ENCODE assay signal across 14 cellular contexts in genomic region chr15:75065467-75065850, GRCh38. TPM values are rescaled to one million over a fixed set of nuclear protein-coding genes. Genes with fewer than 3 reads are reported as not detected.
DNase-seq lines count a peak whose midpoint lies in the region; ATAC-seq and TF ChIP-seq lines count a peak whose summit lies in the region.
"Had no signal": no experiment of that assay in that cellular context is flagged by ENCODE, and none has a peak within 500 bp of the region (broad histone marks: within the 10 kb centered on the region; RNA-seq: fewer than 3 reads in every experiment).

No MANE protein-coding gene starts in this region.

- H3K27ac ChIP-seq in heart left ventricle = peak overlapping the region in 11 of 12 donors; percentile 36 to 81 (median 67)
- peak overlapping the region; percentile 77 to 83 for H3K27ac ChIP-seq in tibial artery
- H3K27ac ChIP-seq: GM23248 had no signal

- TF ChIP-seq CTCF in heart left ventricle (IDR thresholded peaks at IDR 0.05) = no peak
- no peak for TF ChIP-seq CTCF in tibial artery (IDR thresholded peaks at IDR 0.05)

- H3K27me3 ChIP-seq in heart left ventricle = no peaks in the 10 kb centered on the region
- no peaks in the 10 kb centered on the region for H3K27me3 ChIP-seq in tibial artery

- peak; percentile 44 for DNase-seq in activated CD8-positive, alpha-beta memory T cell treated with anti-CD3 and anti-CD28 coated beads for 24 hours
- no peak for DNase-seq in activated CD8-positive, alpha-beta memory T cell treated with anti-CD3 and anti-CD28 coated beads, Interleukin-2, amount 50 U/mL, for 4 hours
- DNase-seq in RPMI8226 (peak; percentile 82), heart left ventricle (peak in 1 of 5 donors; percentile 58), tibial artery (no peak)
- DNase-seq in activated T-cell treated with anti-CD3 and anti-CD28 coated beads, Interleukin-2, amount 50 U/mL, for 1 hour = no peak
- DNase-seq: AML-193; GM23248; stimulated activated naive CD8-positive, alpha-beta T cell treated with anti-CD3 and anti-CD28 coated beads, Interleukin-15, amount 100 ng/mL, for 72 hours; T1000 had no signal

- intact Hi-C loops in heart left ventricle (cut with DNase I) (no loop called here), tibial artery (cut with DNase I; ENCODE audit: low total_unique reads) (no loop called here)

- peak; percentile 23 to 57 (median 29) for ATAC-seq in heart left ventricle
- no peak for ATAC-seq in GM18519 (IDR thresholded peaks at IDR 0.05; ENCODE audit: low FRiP score, unreplicated experiment)
- ATAC-seq in activated CD4-positive, CD25-positive, alpha-beta regulatory T cell treated with anti-CD3 and anti-CD28 coated beads, Interleukin-2, amount 50 U/mL, for 24 hours = no peak
- ATAC-seq: activated naive CD4-positive, alpha-beta T cell treated with anti-CD3 and anti-CD28 coated beads, Interleukin-2, amount 50 U/mL, for 72 hours; stimulated activated naive CD8-positive, alpha-beta T cell treated with anti-CD3 and anti-CD28 coated beads, Interleukin-15, amount 100 ng/mL, for 72 hours had no signal

- H3K36me3 ChIP-seq in heart left ventricle (no peaks in the 10 kb centered on the region), tibial artery (no peaks in the 10 kb centered on the region)

- H3K9me3 ChIP-seq in heart left ventricle (peaks cover 0 to 10% (median 0%) of the 10 kb centered on the region in 12 donors), tibial artery (no peaks in the 10 kb centered on the region)

- H3K4me3 ChIP-seq in heart left ventricle (no peak overlapping the region), tibial artery (no peak overlapping the region)
- H3K4me3 ChIP-seq: GM23248, skin epidermis had no signal

- 52 to 69% (median 58%) methylated on average over 1 of the region's 1 CpG for WGBS in heart left ventricle, 4 donors

- TF ChIP-seq POLR2A in heart left ventricle (IDR thresholded peaks at IDR 0.05) = no peak

- peaks cover 0 to 95% (median 29%) of the 10 kb centered on the region in 12 donors for H3K4me1 ChIP-seq in heart left ventricle
- H3K4me1 ChIP-seq in tibial artery = peaks cover 0 to 41% (median 31%) of the 10 kb centered on the region in 4 donors

RNA-seq across cellular contexts. Expression of gene PPCDC, which starts 42.1 kb away (rescaled TPM):
- total RNA-seq in heart left ventricle = 10 to 100 TPM in 2 of 9 donors, 1 to 10 TPM in 7; 3.6 to 13.0 (median 4.9) TPM
- polyA plus RNA-seq in heart left ventricle = 1 to 10 TPM; 8.2 to 9.3 TPM

Comparison
In these comparisons a context has a peak if more than half of its experiments do, and no peak if none do; other contexts are left out.
1. DNase-seq: peak in activated CD8-positive, alpha-beta memory T cell treated with anti-CD3 and anti-CD28 coated beads for 24 hours (single experiment) and RPMI8226 (single experiment); none in activated CD8-positive, alpha-beta memory T cell treated with anti-CD3 and anti-CD28 coated beads, Interleukin-2, amount 50 U/mL, for 4 hours (single experiment), tibial artery (0 of 2) and activated T-cell treated with anti-CD3 and anti-CD28 coated beads, Interleukin-2, amount 50 U/mL, for 1 hour (single experiment).
2. ATAC-seq: peak in heart left ventricle (4 of 4); none in GM18519 (single experiment) and activated CD4-positive, CD25-positive, alpha-beta regulatory T cell treated with anti-CD3 and anti-CD28 coated beads, Interleukin-2, amount 50 U/mL, for 24 hours (0 of 2).